10 cellular contexts compared by ENCODE assay signal in genomic region chr2:178448968-178449661, GRCh38. TPM values are rescaled to one million over a fixed set of nuclear protein-coding genes. Genes with fewer than 3 reads are reported as not detected.
DNase-seq lines count a peak whose midpoint lies in the region; ATAC-seq and TF ChIP-seq lines count a peak whose summit lies in the region.
"Had no signal": no experiment of that assay in that cellular context is flagged by ENCODE, and none has a peak within 500 bp of the region (broad histone marks: within the 10 kb centered on the region; RNA-seq: fewer than 3 reads in every experiment).

No MANE protein-coding gene starts in this region.

- H3K4me1 ChIP-seq in osteoblast (ENCODE audit: insufficient read depth, low read length) = peaks cover 17% of the 10 kb centered on the region

- intact Hi-C loops in dorsolateral prefrontal cortex (cut with DNase I) = no loop called here

- H2AFZ ChIP-seq in osteoblast (ENCODE audit: low read length) = no peak overlapping the region

- peak overlapping the region; percentile 90 for H3K4me3 ChIP-seq in GM08714 (ENCODE audit: low read length)
- H3K4me3 ChIP-seq in LNCaP clone FGC (ENCODE audit: low read depth, low read length) = peak overlapping the region; percentile 59
- H3K4me3 ChIP-seq in dorsolateral prefrontal cortex = peak overlapping the region in 48 of 59 donors; percentile 74 to 99 (median 89)
- no peak overlapping the region for H3K4me3 ChIP-seq in osteoblast (ENCODE audit: insufficient read depth, low read length)

- H3K9me3 ChIP-seq in osteoblast (ENCODE audit: low read depth, low read length) = no peaks in the 10 kb centered on the region

- H3K4me2 ChIP-seq in osteoblast (ENCODE audit: insufficient read depth, low read length) = peak overlapping the region; percentile 99

- TF ChIP-seq CTCF in LNCaP clone FGC (IDR thresholded peaks at IDR 0.05; ENCODE audit: control insufficient read depth, extremely low read depth, insufficient read depth) = no peak
- no peak for TF ChIP-seq CTCF in dorsolateral prefrontal cortex (IDR thresholded peaks at IDR 0.05 in 54 of 56, conservative IDR thresholded peaks at IDR 0.05 in 2 of 56; ENCODE audit: low read depth in 1 of 56, partially characterized antibody in 56 of 56)
- TF ChIP-seq CTCF in osteoblast (IDR thresholded peaks at IDR 0.05; ENCODE audit: extremely low read depth, low read depth, low read length) = no peak

- H3K27ac ChIP-seq in dorsolateral prefrontal cortex = peak overlapping the region in 9 of 59 donors; percentile 42 to 99 (median 97)
- H3K27ac ChIP-seq in osteoblast (ENCODE audit: low read depth, low read length) = peak overlapping the region; percentile 88

- no peak for DNase-seq in LNCaP clone FGC (ENCODE audit: low read depth)
- DNase-seq in dorsolateral prefrontal cortex = no peak
- no peak for DNase-seq in osteoblast (ENCODE audit: insufficient read length, low spot score, missing footprints)
- no peak for DNase-seq in T-helper 9 cell
- no peak for DNase-seq in DMS53 (lab: John Stamatoyannopoulos, UW)
- no peak for DNase-seq in stimulated activated naive CD4-positive, alpha-beta T cell (lab: John Stamatoyannopoulos, UW)
- DNase-seq: NCI-H510A treated with DMSO at 0.1 percent for 48 hours; stimulated activated CD4-positive, alpha-beta T cell treated with anti-CD3 and anti-CD28 coated beads, Interleukin-4, amount 100 ng/mL, for 24 hours had no signal

- H4K20me1 ChIP-seq in osteoblast (ENCODE audit: insufficient read depth, low read length) = peaks cover 7% of the 10 kb centered on the region

- no peak for ATAC-seq in HG03280 (IDR thresholded peaks at IDR 0.05; ENCODE audit: unreplicated experiment)

- H3K27me3 ChIP-seq in dorsolateral prefrontal cortex (no peaks in the 10 kb centered on the region), osteoblast (ENCODE audit: insufficient read depth, low read length) (no peaks in the 10 kb centered on the region)

- H3K36me3 ChIP-seq in osteoblast (ENCODE audit: insufficient read depth, low read length) = peaks cover 38% of the 10 kb centered on the region

- peaks cover 48% of the 10 kb centered on the region for H3K79me2 ChIP-seq in osteoblast (ENCODE audit: insufficient read depth, low read length)

RNA-seq across cellular contexts. Expression of gene PRKRA, which starts 1.9 kb away (rescaled TPM):
- 10 to 100 TPM; 39.3 to 68.9 (median 53.3) TPM for total RNA-seq in dorsolateral prefrontal cortex
- total RNA-seq in osteoblast = 56.1 and 64.5 TPM in 2 replicates

RNA-seq across cellular contexts. Expression of gene PJVK, which starts 2.1 kb away (rescaled TPM):
- total RNA-seq in dorsolateral prefrontal cortex (10 to 100 TPM in 20 of 120 experiments, 1 to 10 TPM in 100; 3.6 to 14.0 (median 7.5) TPM), osteoblast (2.1 and 2.5 TPM in 2 replicates)

RNA-seq across cellular contexts. Expression of gene FKBP7, which starts 29.3 kb away (rescaled TPM):
- total RNA-seq in dorsolateral prefrontal cortex (1 to 10 TPM in 116 of 120 experiments, under 1 TPM in 4; 0.76 to 7.8 (median 3.0) TPM), osteoblast (37.6 and 42.1 TPM in 2 replicates)

RNA-seq across cellular contexts. Expression of gene PLEKHA3, which starts 31.1 kb away (rescaled TPM):
- total RNA-seq in dorsolateral prefrontal cortex (10 to 100 TPM; 23.8 to 61.8 (median 37.5) TPM), osteoblast (7.1 and 8.7 TPM in 2 replicates)
